In the genomic region with DNA sequence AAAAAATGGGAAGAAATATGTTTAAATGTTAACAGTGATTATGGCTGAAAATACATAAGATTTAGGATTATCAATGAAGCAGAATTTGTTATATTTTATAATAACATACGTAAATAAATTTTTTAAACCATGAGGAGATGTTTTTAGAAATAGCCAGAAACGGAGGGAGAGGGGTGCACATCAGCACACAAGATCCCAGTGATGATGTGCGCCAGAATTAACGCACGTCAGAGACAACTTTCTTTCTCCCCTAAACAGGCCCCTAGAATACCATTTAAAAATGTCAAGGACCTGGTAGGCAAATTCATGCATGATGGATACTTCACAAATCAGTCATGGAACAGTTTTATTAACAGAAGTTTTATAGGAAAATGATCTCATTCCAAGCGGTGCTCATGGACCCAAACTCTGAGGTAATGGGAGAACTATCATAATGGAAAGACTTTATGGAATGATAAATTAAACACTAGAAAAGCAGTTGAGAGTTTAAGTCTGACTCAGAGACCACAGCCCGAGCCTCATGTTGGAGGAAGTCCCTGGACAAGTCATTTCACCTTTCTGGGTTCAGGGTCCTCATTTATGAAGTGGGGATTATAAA, we compare ENCODE assay signal across 25 cellular contexts.
DNase-seq lines count a peak whose midpoint lies in the region; ATAC-seq and TF ChIP-seq lines count a peak whose summit lies in the region.
"Had no signal": no experiment of that assay in that cellular context is flagged by ENCODE, and none has a peak within 500 bp of the region (broad histone marks: within the 10 kb centered on the region; RNA-seq: fewer than 3 reads in every experiment).

No MANE protein-coding gene starts in this region.

- peaks cover 19% of the 10 kb centered on the region for H3K4me1 ChIP-seq in SJSA1 (replicated peaks)
- H3K4me1 ChIP-seq in fibroblast of lung (ENCODE audit: control insufficient read depth, extremely low read depth, insufficient read depth, low read length) = no peaks in the 10 kb centered on the region
- H3K4me1 ChIP-seq: adrenal gland, colonic mucosa, pancreas, upper lobe of left lung had no signal

- no peaks in the 10 kb centered on the region for H3K27me3 Mint-ChIP-seq in stimulated activated memory B cell treated with anti-CD40 and anti-IgM and Interleukin-4, amounts not matched to agents 10 μg/mL and 1 μg/mL and 100 μg/mL, for 72 hours

- H3K27ac Mint-ChIP-seq in stimulated activated memory B cell treated with anti-CD40 and anti-IgM and Interleukin-4, amounts not matched to agents 10 μg/mL and 1 μg/mL and 100 μg/mL, for 72 hours = no peak overlapping the region
- H3K27ac Mint-ChIP-seq: activated T-helper 17 cell treated with anti-CD3 and anti-CD28 coated beads, Interleukin-2, amount 50 U/mL, for 72 hours had no signal

- no peaks in the 10 kb centered on the region for H3K27me3 ChIP-seq in SJSA1 (replicated peaks)
- H3K27me3 ChIP-seq in fibroblast of lung (ENCODE audit: control insufficient read depth, insufficient read depth, low read length) = no peaks in the 10 kb centered on the region
- H3K27me3 ChIP-seq: adrenal gland, colonic mucosa, pancreas, upper lobe of left lung had no signal

- H3K4me3 ChIP-seq in SJSA1 = no peak overlapping the region
- no peak overlapping the region for H3K4me3 ChIP-seq in fibroblast of lung (replicated peaks in 1 of 4; ENCODE audit: control extremely low read depth in 1 of 4, insufficient read depth in 1 of 4, low read depth in 3 of 4, low read length in 4 of 4)
- H3K4me3 ChIP-seq: adrenal gland, colonic mucosa, pancreas, upper lobe of left lung had no signal

- peaks cover 3% of the 10 kb centered on the region for H3K9me3 Mint-ChIP-seq in stimulated activated memory B cell treated with anti-CD40 and anti-IgM and Interleukin-4, amounts not matched to agents 10 μg/mL and 1 μg/mL and 100 μg/mL, for 72 hours
- H3K9me3 Mint-ChIP-seq: activated T-helper 17 cell treated with anti-CD3 and anti-CD28 coated beads, Interleukin-2, amount 50 U/mL, for 72 hours had no signal

- no peak overlapping the region for H3K4me3 Mint-ChIP-seq in stimulated activated memory B cell treated with anti-CD40 and anti-IgM and Interleukin-4, amounts not matched to agents 10 μg/mL and 1 μg/mL and 100 μg/mL, for 72 hours
- H3K4me3 Mint-ChIP-seq: activated T-helper 17 cell treated with anti-CD3 and anti-CD28 coated beads, Interleukin-2, amount 50 U/mL, for 72 hours had no signal

- H3K36me3 Mint-ChIP-seq in stimulated activated memory B cell treated with anti-CD40 and anti-IgM and Interleukin-4, amounts not matched to agents 10 μg/mL and 1 μg/mL and 100 μg/mL, for 72 hours = no peaks in the 10 kb centered on the region

- no peaks in the 10 kb centered on the region for H3K79me2 ChIP-seq in fibroblast of lung (ENCODE audit: control insufficient read depth, insufficient read depth, low read length)

- no peak overlapping the region for H2AFZ ChIP-seq in fibroblast of lung (ENCODE audit: low read length)

- peak; percentile 61 for DNase-seq in A172 (ENCODE audit: low spot score)
- DNase-seq in H4 (ENCODE audit: low spot score) = peak; percentile 70
- peak; percentile 47 to 54 for DNase-seq in SJSA1 (ENCODE audit: low read depth in 1 of 2, low spot score in 2 of 2)
- DNase-seq in fibroblast of lung (ENCODE audit: low read depth in 2 of 2) = peak; percentile 39 to 89
- DNase-seq in NCI-H146 (lab: John Stamatoyannopoulos, UW) = no peak
- no peak for DNase-seq in Right ventricle myocardium superior
- DNase-seq in mucosa of gallbladder (ENCODE audit: low spot score) = no peak
- DNase-seq: activated CD8-positive, alpha-beta memory T cell treated with anti-CD3 and anti-CD28 coated beads for 24 hours; adrenal gland; colonic mucosa; hippocampal formation; left cardiac atrium; NCI-H1694; NCI-H510A treated with DMSO at 0.1 percent for 48 hours; OCI-M1; pancreas; small intestine; stimulated activated naive CD4-positive, alpha-beta T cell; SW 1271; upper lobe of left lung had no signal

- H3K36me3 ChIP-seq in SJSA1 = no peaks in the 10 kb centered on the region
- no peaks in the 10 kb centered on the region for H3K36me3 ChIP-seq in fibroblast of lung (ENCODE audit: control insufficient read depth, insufficient read depth, low read length)
- H3K36me3 ChIP-seq: adrenal gland, colonic mucosa, pancreas, upper lobe of left lung had no signal

- no peak overlapping the region for H3K9ac ChIP-seq in fibroblast of lung (ENCODE audit: insufficient read depth, low read length)
- H3K9ac ChIP-seq: KMS-11 had no signal

- H3K4me2 ChIP-seq in fibroblast of lung (ENCODE audit: extremely low read depth, insufficient read depth, low read length) = no peak overlapping the region
- H3K4me2 ChIP-seq: KMS-11 had no signal

- no peaks in the 10 kb centered on the region for H4K20me1 ChIP-seq in fibroblast of lung (ENCODE audit: control insufficient read depth, extremely low read depth, insufficient read depth, low read length)

- ATAC-seq in stimulated activated memory B cell treated with anti-CD40 and anti-IgM and Interleukin-4, amounts not matched to agents 10 μg/mL and 1 μg/mL and 100 μg/mL, for 72 hours = no peak
- no peak for ATAC-seq in Right ventricle myocardium superior (ENCODE audit: poor library complexity)
- ATAC-seq: activated T-helper 17 cell treated with anti-CD3 and anti-CD28 coated beads, Interleukin-2, amount 50 U/mL, for 72 hours; left cardiac atrium; pancreas had no signal

- H3K27ac ChIP-seq in SJSA1 (peak overlapping the region; percentile 28; the same call in 1 of the 2 replicates), fibroblast of lung (ENCODE audit: insufficient read depth, low read length) (no peak overlapping the region)
- H3K27ac ChIP-seq: adrenal gland, colonic mucosa, HL-60, KMS-11, pancreas, upper lobe of left lung, VCaP had no signal

- H3K9me3 ChIP-seq in SJSA1 (replicated peaks) (no peaks in the 10 kb centered on the region), fibroblast of lung (ENCODE audit: control insufficient read depth, insufficient read depth, low read depth, low read length) (no peaks in the 10 kb centered on the region)
- H3K9me3 ChIP-seq: adrenal gland, colonic mucosa, pancreas, upper lobe of left lung had no signal

- H3K4me1 Mint-ChIP-seq in stimulated activated memory B cell treated with anti-CD40 and anti-IgM and Interleukin-4, amounts not matched to agents 10 μg/mL and 1 μg/mL and 100 μg/mL, for 72 hours = no peaks in the 10 kb centered on the region
- H3K4me1 Mint-ChIP-seq: activated T-helper 17 cell treated with anti-CD3 and anti-CD28 coated beads, Interleukin-2, amount 50 U/mL, for 72 hours had no signal

- intact Hi-C loops in Right ventricle myocardium superior (cut with DNase I) = no loop called here

- TF ChIP-seq CTCF in fibroblast of lung (conservative IDR thresholded peaks at IDR 0.05 in 1 of 2, IDR thresholded peaks at IDR 0.05 in 1 of 2; ENCODE audit: low read depth in 1 of 2, low read length in 2 of 2) = no peak

Comparison
In these comparisons a context has a peak if more than half of its experiments do, and no peak if none do; other contexts are left out.
1. DNase-seq: peak in A172 (single experiment), H4 (single experiment), SJSA1 (2 of 2) and fibroblast of lung (2 of 2); none in NCI-H146 (single experiment), Right ventricle myocardium superior (single experiment) and mucosa of gallbladder (single experiment).